14 cellular contexts compared by ENCODE assay signal in the genomic region with DNA sequence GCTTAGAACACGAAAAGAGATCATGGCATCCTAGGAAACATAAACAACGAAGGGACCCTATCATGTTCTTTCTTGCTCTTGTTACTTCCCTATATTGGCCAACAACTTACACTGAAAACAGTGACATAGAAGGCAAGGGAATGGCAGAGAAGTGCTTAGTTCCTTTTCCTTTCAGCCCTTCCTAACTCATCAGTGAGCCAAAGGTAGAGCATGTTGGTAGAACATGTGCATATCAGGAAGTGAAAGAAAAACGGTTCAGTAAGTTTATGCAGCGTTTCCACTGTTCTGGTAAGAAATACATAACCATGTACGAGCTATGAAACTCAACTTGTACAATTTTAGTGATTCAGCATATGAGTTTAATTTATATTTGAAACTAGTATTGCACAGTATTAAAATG. TPM values are rescaled to one million over a fixed set of nuclear protein-coding genes. Genes with fewer than 3 reads are reported as not detected.
DNase-seq lines count a peak whose midpoint lies in the region; ATAC-seq, FAIRE-seq and TF ChIP-seq lines count a peak whose summit lies in the region.
"Had no signal": no experiment of that assay in that cellular context is flagged by ENCODE, and none has a peak within 500 bp of the region (broad histone marks: within the 10 kb centered on the region; RNA-seq: fewer than 3 reads in every experiment).

No MANE protein-coding gene starts in this region.

- peaks cover 5% of the 10 kb centered on the region for H3K36me3 Mint-ChIP-seq in activated naive CD4-positive, alpha-beta T cell treated with anti-CD3 and anti-CD28 coated beads for 36 hours (ENCODE audit: low read depth)

- 68% methylated on average over 5 of the region's 5 CpGs for WGBS in liver
- under 1% methylated on average over 5 of the region's 5 CpGs for WGBS in HepG2 (ENCODE audit: low lambda C conversion rate)

- no peaks in the 10 kb centered on the region for H3K79me2 ChIP-seq in HepG2 (ENCODE audit: insufficient read depth, low read length)

- H3K27me3 ChIP-seq in liver (ENCODE audit: control insufficient read depth in 4 of 4, insufficient read depth in 4 of 4, low read length in 3 of 4): no peaks in the 10 kb centered on the region
- H3K27me3 ChIP-seq in HepG2 (ENCODE audit: control insufficient read depth in 1 of 2, insufficient read depth in 2 of 2, low read length in 2 of 2): no peaks in the 10 kb centered on the region; a peak in 1 of 5 replicates
- H3K27me3 ChIP-seq in uterus: no peaks in the 10 kb centered on the region

- TF ChIP-seq EP300 in HepG2 (IDR thresholded peaks at IDR 0.05; ENCODE audit: low read depth in 2 of 2, low read length in 2 of 2) (no peak), HepG2 (CRISPR knock-in tag; IDR thresholded peaks at IDR 0.05; ENCODE audit: borderline replicate concordance) (no peak)

- intact Hi-C loops in HepG2 (cut with micrococcal nuclease; ENCODE audit: unreplicated experiment): no loop called here
- intact Hi-C loops in activated naive CD4-positive, alpha-beta T cell treated with anti-CD3 and anti-CD28 coated beads for 36 hours (cut with micrococcal nuclease): no loop called here
- intact Hi-C loops in uterus (cut with DNase I; ENCODE audit: low total_unique reads): no loop called here

- TF ChIP-seq CTCF in liver (IDR thresholded peaks at IDR 0.05; ENCODE audit: low read depth, low read length, missing input control) (no peak), HepG2 (CRISPR knock-in tag; IDR thresholded peaks at IDR 0.05) (no peak), uterus (IDR thresholded peaks at IDR 0.05) (no peak)

- no peak overlapping the region for H3K4me2 ChIP-seq in HepG2 (ENCODE audit: low read depth, low read length)

- H3K36me3 ChIP-seq in liver (ENCODE audit: control insufficient read depth in 4 of 4, insufficient read depth in 3 of 4, low read depth in 1 of 4, low read length in 3 of 4): no peaks in the 10 kb centered on the region
- H3K36me3 ChIP-seq in HepG2 (replicated peaks in 1 of 2; ENCODE audit: control insufficient read depth in 1 of 2, insufficient read depth in 2 of 2, low read length in 2 of 2): no peaks in the 10 kb centered on the region
- no peaks in the 10 kb centered on the region for H3K36me3 ChIP-seq in uterus

- FAIRE-seq in HepG2 (lab: Jason Lieb, UNC): no peak
- FAIRE-seq: A204.1 had no signal

- no peak overlapping the region for H3K27ac ChIP-seq in liver (ENCODE audit: low read depth in 1 of 2, low read length in 2 of 2)
- no peak overlapping the region for H3K27ac ChIP-seq in HepG2 (ENCODE audit: extremely low read length, insufficient read depth, low read length)
- no peak overlapping the region for H3K27ac ChIP-seq in uterus

- TF ChIP-seq POLR2A in HepG2 (IDR thresholded peaks at IDR 0.05; ENCODE audit: insufficient read depth in 1 of 2, low read depth in 2 of 2, low read length in 2 of 2) (no peak), uterus (IDR thresholded peaks at IDR 0.05) (no peak)

- in situ Hi-C loops in HepG2 (cut with HindIII; ENCODE audit: extremely low pct_ligation_motif_present, low pct_unique_long_range_greater_than_20kb): no loop called here

- H4K20me1 ChIP-seq in HepG2 (ENCODE audit: insufficient read depth, low read length): no peaks in the 10 kb centered on the region

- CTCF ChIA-PET in HepG2 (lab: Yijun Ruan, JAX; ENCODE audit: low intra/inter-chr PET ratio, low total read pairs): no interaction called here
- CTCF ChIA-PET in activated naive CD4-positive, alpha-beta T cell treated with anti-CD3 and anti-CD28 coated beads for 36 hours (lab: Charles Lee): no interaction called here

- no peak overlapping the region for H2AFZ ChIP-seq in HepG2 (ENCODE audit: low read length)

- H3K9me3 ChIP-seq in liver (ENCODE audit: control insufficient read depth in 4 of 4, low read length in 3 of 4) (no peaks in the 10 kb centered on the region), HepG2 (ENCODE audit: low read length) (no peaks in the 10 kb centered on the region), uterus (no peaks in the 10 kb centered on the region)

- H3K27me3 Mint-ChIP-seq in activated naive CD4-positive, alpha-beta T cell treated with anti-CD3 and anti-CD28 coated beads for 36 hours (ENCODE audit: low read depth): no peaks in the 10 kb centered on the region

- no peak overlapping the region for H3K27ac Mint-ChIP-seq in activated naive CD4-positive, alpha-beta T cell treated with anti-CD3 and anti-CD28 coated beads for 36 hours

- H3K9me3 Mint-ChIP-seq in activated naive CD4-positive, alpha-beta T cell treated with anti-CD3 and anti-CD28 coated beads for 36 hours: peaks cover 12% of the 10 kb centered on the region

- POLR2A ChIA-PET in HepG2 (lab: Yijun Ruan, JAX): no interaction called here

- no peak for TF ChIP-seq RAD21 in liver (IDR thresholded peaks at IDR 0.05)
- TF ChIP-seq RAD21 in HepG2 (CRISPR knock-in tag; IDR thresholded peaks at IDR 0.05): no peak

- H3K4me3 ChIP-seq in liver (ENCODE audit: low read depth in 1 of 3, low read length in 3 of 3): no peak overlapping the region
- H3K4me3 ChIP-seq in HepG2 (replicated peaks in 1 of 3; ENCODE audit: insufficient read depth in 1 of 3, low read depth in 2 of 3, low read length in 3 of 3): no peak overlapping the region
- H3K4me3 ChIP-seq in uterus: no peak overlapping the region

- H3K4me3 Mint-ChIP-seq in activated naive CD4-positive, alpha-beta T cell treated with anti-CD3 and anti-CD28 coated beads for 36 hours: no peak overlapping the region

- H3K9ac ChIP-seq in liver (ENCODE audit: low read depth in 1 of 2, low read length in 2 of 2): no peak overlapping the region
- no peak overlapping the region for H3K9ac ChIP-seq in HepG2 (ENCODE audit: insufficient read depth, low read depth, low read length)

- BruUV-seq in HepG2 (replicated peaks; lab: Mats Ljungman, UMichigan): no TSS peak

- no peak for ATAC-seq in HepG2
- ATAC-seq in HG02943 (IDR thresholded peaks at IDR 0.05; ENCODE audit: low read depth, unreplicated experiment): peak; percentile 74

- H3K4me1 ChIP-seq in liver (ENCODE audit: control insufficient read depth in 4 of 4, insufficient read depth in 4 of 4, low read length in 3 of 4) (no peaks in the 10 kb centered on the region), HepG2 (ENCODE audit: insufficient read depth, low read length) (no peaks in the 10 kb centered on the region), uterus (no peaks in the 10 kb centered on the region)

- peaks cover 20% of the 10 kb centered on the region for H3K4me1 Mint-ChIP-seq in activated naive CD4-positive, alpha-beta T cell treated with anti-CD3 and anti-CD28 coated beads for 36 hours (ENCODE audit: low read depth)

- no peak for DNase-seq in HepG2 (ENCODE audit: low spot score)
- peak; percentile 95 for DNase-seq in MV-4-11 (lab: John Stamatoyannopoulos, UW)
- no peak for DNase-seq in activated naive CD4-positive, alpha-beta T cell treated with anti-CD3 and anti-CD28 coated beads for 36 hours
- DNase-seq in DMS 273 treated with DMSO at 0.1 percent for 48 hours (lab: John Stamatoyannopoulos, UW): no peak
- no peak for DNase-seq in uterus
- DNase-seq in kidney glomerular epithelial cell (lab: John Stamatoyannopoulos, UW): no peak
- DNase-seq: DMS79 treated with DMSO at 0.1 percent for 48 hours, hypothalamus, NCI-H446, T-helper 1 cell had no signal

TF ChIP-seq in liver, 16 proteins besides CTCF, POLR2A, EP300 and RAD21 (continues in another document):
- TF ChIP-seq HNF4A (conservative IDR thresholded peaks at IDR 0.05) (no peak), NR2F2 (IDR thresholded peaks at IDR 0.05) (no peak), GABPA (IDR thresholded peaks at IDR 0.05 in 1 of 2, conservative IDR thresholded peaks at IDR 0.05 in 1 of 2) (no peak)

TF ChIP-seq in HepG2, 621 proteins besides CTCF, POLR2A, EP300 and RAD21 (continues in another document):
- TF ChIP-seq ZNF598 (CRISPR knock-in tag; IDR thresholded peaks at IDR 0.05; ENCODE audit: borderline replicate concordance): no peak

RNA-seq across cellular contexts. Expression of a gene that starts 21.7 kb away (rescaled TPM):
- total RNA-seq in liver (under 1 TPM in 1 of 2 donors, not detected in 1; 0.75 TPM), HepG2 (2016; rRNA removed; fragmentation: Illumina TruSeq; extraction: Trizol) (not detected in 2 replicates), uterus (not detected)
- polyA plus RNA-seq in liver (under 1 TPM in 1 of 2 donors, not detected in 1; 0.31 TPM), HepG2 (2011; rRNA removed) (not detected in 2 replicates)
- 1.1 TPM in 1 of 2 replicates, not detected in the other for total RNA-seq in HepG2 (2016; cell fraction: cytosol; rRNA removed; fragmentation: Illumina TruSeq; extraction: Trizol; ENCODE audit: low read depth)
- not detected in 2 replicates for total RNA-seq in HepG2 (2016; cell fraction: insoluble cytoplasmic fraction; rRNA removed; fragmentation: Illumina TruSeq; extraction: Trizol)
- total RNA-seq in HepG2 (2016; cell fraction: membrane; rRNA removed; fragmentation: Illumina TruSeq; extraction: Trizol): 0.43 and 1.2 TPM in 2 replicates
- not detected in 2 replicates for total RNA-seq in HepG2 (2016; cell fraction: nucleus; rRNA removed; fragmentation: Illumina TruSeq; extraction: Trizol)
- polyA plus RNA-seq in HepG2 (2011; cell fraction: cytosol; rRNA removed): not detected in 2 replicates
- not detected in 2 replicates for polyA plus RNA-seq in HepG2 (2011; cell fraction: nucleus; rRNA removed)
- polyA plus RNA-seq in HepG2 (2012): 0.36 TPM in 1 of 2 replicates, not detected in the other
- 0.24 and 0.52 TPM in 2 replicates for polyA plus RNA-seq in HepG2 (2016; cell fraction: cytosol; fragmentation: Illumina TruSeq; extraction: Trizol; ENCODE audit: low read depth)
- not detected in 2 replicates for polyA plus RNA-seq in HepG2 (2016; cell fraction: insoluble cytoplasmic fraction; fragmentation: Illumina TruSeq; extraction: Trizol; ENCODE audit: low read depth)
- polyA plus RNA-seq in HepG2 (2016; cell fraction: membrane; fragmentation: Illumina TruSeq; extraction: Trizol; ENCODE audit: low read depth): 0.79 and 1.2 TPM in 2 replicates
- not detected in 2 replicates for polyA plus RNA-seq in HepG2 (2016; cell fraction: nucleus; fragmentation: Illumina TruSeq; extraction: Trizol; ENCODE audit: insufficient read depth, low read depth)
- not detected in 2 replicates for polyA minus RNA-seq in HepG2 (2011; rRNA and poly(A)+ RNA removed; ENCODE audit: low replicate concordance)
- not detected in 2 replicates for polyA minus RNA-seq in HepG2 (2011; cell fraction: cytosol; rRNA and poly(A)+ RNA removed)
- polyA minus RNA-seq in HepG2 (2011; cell fraction: nucleus; rRNA and poly(A)+ RNA removed): not detected in 2 replicates
- not detected for total RNA-seq in activated naive CD4-positive, alpha-beta T cell treated with anti-CD3 and anti-CD28 coated beads for 36 hours
- total RNA-seq: skeletal muscle tissue had no signal
